8 cellular contexts compared by ENCODE assay signal in genomic region chr11:96389604-96390402, GRCh38. TPM values are rescaled to one million over a fixed set of nuclear protein-coding genes. Genes with fewer than 3 reads are reported as not detected.
DNase-seq lines count a peak whose midpoint lies in the region; ATAC-seq and TF ChIP-seq lines count a peak whose summit lies in the region.

CCDC82 (minus strand) TSS chr11:96389912; CDS start chr11:96384747, 5,165 bp downstream.
JRKL (plus strand) TSS chr11:96390013; CDS start chr11:96390650, 637 bp downstream.

- peaks cover 5% of the 10 kb centered on the region for H3K27me3 Mint-ChIP-seq in endothelial cell (ENCODE audit: unreplicated experiment)

- no peak for TF ChIP-seq CTCF in endothelial cell (IDR thresholded peaks at IDR 0.05; ENCODE audit: unreplicated experiment)

- ATAC-seq in GM21390 (IDR thresholded peaks at IDR 0.05; ENCODE audit: unreplicated experiment): peak; percentile 94

- H3K9me3 Mint-ChIP-seq in endothelial cell (ENCODE audit: unreplicated experiment): no peaks in the 10 kb centered on the region

- peak within 1 kb of the TSS; percentile 96 for H3K27ac Mint-ChIP-seq in endothelial cell (ENCODE audit: unreplicated experiment)

- in situ Hi-C loops in Caki2 (cut with HindIII; ENCODE audit: low pct_unique_long_range_greater_than_20kb, low sequenced_read_pairs): no loop called here

- DNase-seq in Caki2 (ENCODE audit: low read depth) (peak; percentile 96), HUDEP-2 (lab: John Stamatoyannopoulos, UW; ENCODE audit: unreplicated experiment in 76 of 76) (peak; percentile 23 to 97 (median 93)), NOMO-1 treated with dmso at 0.1 percent for 144 hours (lab: John Stamatoyannopoulos, UW; ENCODE audit: unreplicated experiment) (peak; percentile 90), endothelial cell (ENCODE audit: low spot score) (peak; percentile 97), midbrain (lab: John Stamatoyannopoulos, UW) (peak; percentile 96)
- DNase-seq in activated CD8-positive, alpha-beta memory T cell treated with anti-CD3 and anti-CD28 coated beads, Interleukin-2, amount 50 U/mL, for 1 hour (ENCODE audit: extremely low read depth): peak; percentile 91
- DNase-seq in stimulated activated CD8-positive, alpha-beta memory T cell treated with anti-CD3 and anti-CD28 coated beads, Interleukin-15, amount 100 ng/mL, for 48 hours (ENCODE audit: low read depth in 2 of 2): peak; percentile 96

- no peaks in the 10 kb centered on the region for H3K36me3 Mint-ChIP-seq in endothelial cell (ENCODE audit: low read depth, unreplicated experiment)

- peak within 1 kb of the TSS; percentile 98 for H3K4me3 Mint-ChIP-seq in endothelial cell (ENCODE audit: unreplicated experiment)

- peaks cover 15% of the 10 kb centered on the region for H3K4me1 Mint-ChIP-seq in endothelial cell (ENCODE audit: unreplicated experiment)

RNA-seq across cellular contexts. Expression of gene CCDC82, which starts in this region (rescaled TPM):
- 2.5 and 6.4 TPM in 2 replicates for total RNA-seq in Caki2 (2014; rRNA removed; shearing (Covaris generic); ENCODE audit: low replicate concordance)
- 34.1 TPM for total RNA-seq in endothelial cell (ENCODE audit: unreplicated experiment)

RNA-seq across cellular contexts. Expression of gene JRKL, which starts in this region (rescaled TPM):
- total RNA-seq in Caki2 (2014; rRNA removed; shearing (Covaris generic); ENCODE audit: low replicate concordance): 0.17 and 1.3 TPM in 2 replicates
- total RNA-seq in endothelial cell (ENCODE audit: unreplicated experiment): 7.2 TPM

Comparison
In these comparisons a context has a peak if more than half of its experiments do, and no peak if none do; other contexts are left out.
1. Peak in every context shown above with its lines: DNase-seq and ATAC-seq.